5 cellular contexts compared by ENCODE assay signal in the genomic region with DNA sequence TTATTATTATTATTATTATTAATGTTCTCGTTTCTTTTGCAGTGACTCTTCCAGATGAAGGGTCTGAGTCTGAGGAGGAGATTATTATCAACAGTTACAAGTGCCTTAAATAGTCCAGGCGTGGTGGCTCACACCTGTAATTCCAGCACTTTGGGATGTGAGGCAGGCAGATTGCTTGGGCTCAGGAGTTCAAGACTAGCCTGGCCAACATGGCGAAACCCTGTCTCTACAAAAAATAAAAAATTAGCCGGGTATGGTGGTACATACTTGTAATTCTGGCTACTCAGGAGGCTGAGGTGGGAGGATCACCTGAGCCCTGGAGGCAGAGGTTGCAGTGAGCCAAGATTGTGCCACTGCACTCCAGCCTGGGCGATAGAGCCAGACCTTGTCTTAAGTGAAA.
DNase-seq lines count a peak whose midpoint lies in the region; ATAC-seq, FAIRE-seq and TF ChIP-seq lines count a peak whose summit lies in the region.
"Not testable (repeated sequence)": the region's sequence is repeated elsewhere in the genome, so short reads cannot be mapped to it uniquely, and the experiment has no call there.

No MANE protein-coding gene starts in this region.

- H4K8ac ChIP-seq in trophoblast cell (ENCODE audit: low read depth, low read length), result not testable (repeated sequence)

- not testable (repeated sequence) for H3K23ac ChIP-seq in trophoblast cell (ENCODE audit: low read length)

- H2BK5ac ChIP-seq in trophoblast cell (ENCODE audit: low read depth, low read length, poor library complexity), result not testable (repeated sequence)

- BruUV-seq in PC-3 (replicated peaks; lab: Mats Ljungman, UMichigan); MCF 10A (replicated peaks; lab: Mats Ljungman, UMichigan): not testable (repeated sequence)

- H2BK120ac ChIP-seq in trophoblast cell (ENCODE audit: insufficient read depth, low read length, poor library complexity), result not testable (repeated sequence)

- intact Hi-C loops in PC-3 (cut with micrococcal nuclease), result loop anchor here (10.0 kb wide), 1 partner anchor 200 kb away; no protein-coding TSS in a partner anchor
- intact Hi-C loops in MCF 10A (cut with micrococcal nuclease), result loop anchor here (5.0 kb wide), 2 partner anchors 132 to 292 kb away; no protein-coding TSS in a partner anchor
- intact Hi-C loops in kidney (cut with DNase I), result not testable (repeated sequence)

- peaks cover 44% of the 10 kb centered on the region for H3K4me1 ChIP-seq in PC-3 (ENCODE audit: insufficient read depth, low read length)
- not testable (repeated sequence) for H3K4me1 ChIP-seq in hepatocyte (ENCODE audit: insufficient read depth); kidney (ENCODE audit: control insufficient read depth in 1 of 2, insufficient read depth in 1 of 2, low read depth in 1 of 2, low read length in 2 of 2); trophoblast cell (ENCODE audit: control insufficient read depth in 1 of 2, insufficient read depth in 2 of 2, low read length in 2 of 2)

- H3K14ac ChIP-seq in trophoblast cell (ENCODE audit: low read length), result not testable (repeated sequence)

- H3K4ac ChIP-seq in trophoblast cell (ENCODE audit: low read depth, low read length), result peak overlapping the region; percentile 13

- not testable (repeated sequence) for ATAC-seq in PC-3

- H2AFZ ChIP-seq in PC-3 (ENCODE audit: low read length); hepatocyte; trophoblast cell (ENCODE audit: insufficient read depth, low read length, poor library complexity): not testable (repeated sequence)

- not testable (repeated sequence) for DNase-seq in PC-3; MCF 10A (ENCODE audit: unreplicated experiment); hepatocyte (ENCODE audit: low spot score)
- DNase-seq in kidney (peak; percentile 10), trophoblast cell (peak; percentile 84 to 92)

- H3K36me3 Mint-ChIP-seq in MCF 10A (ENCODE audit: insufficient read depth, unreplicated experiment), result not testable (repeated sequence)

- not testable (repeated sequence) for H3F3A ChIP-seq in PC-3 (ENCODE audit: low read length, unreplicated experiment)

- H3K4me2 ChIP-seq in PC-3 (ENCODE audit: low read length); hepatocyte; trophoblast cell (ENCODE audit: low read length): not testable (repeated sequence)

- 98% methylated on average over 5 of the region's 5 CpGs for WGBS in hepatocyte (ENCODE audit: low lambda C conversion rate, missing lambda C conversion rate)
- no CpG with 5 or more reads among the region's 5 CpGs for WGBS in trophoblast cell (ENCODE audit: extremely low coverage, insufficient coverage, insufficient read length)

- H2BK12ac ChIP-seq in trophoblast cell (ENCODE audit: low read length), result not testable (repeated sequence)

- H3K27me3 ChIP-seq in PC-3 (ENCODE audit: low read length); hepatocyte; trophoblast cell (ENCODE audit: insufficient read depth, low read length): not testable (repeated sequence)

- POLR2A ChIA-PET in PC-3 (lab: Charles Lee; ENCODE audit: unreplicated experiment); MCF 10A (lab: Yijun Ruan, JAX): not testable (repeated sequence)

- not testable (repeated sequence) for TF ChIP-seq CTCF in PC-3 (conservative IDR thresholded peaks at IDR 0.05; ENCODE audit: low read depth, low read length); MCF 10A (IDR thresholded peaks at IDR 0.05; ENCODE audit: unreplicated experiment); hepatocyte (IDR thresholded peaks at IDR 0.05; ENCODE audit: poor library complexity); kidney (IDR thresholded peaks at IDR 0.05; ENCODE audit: borderline replicate concordance, extremely low read depth, insufficient read depth)

- H3K4me3 Mint-ChIP-seq in MCF 10A (ENCODE audit: unreplicated experiment), result not testable (repeated sequence)

- H3K9ac ChIP-seq in PC-3 (ENCODE audit: low read length); kidney (ENCODE audit: low read length in 2 of 2); trophoblast cell (ENCODE audit: low read length): not testable (repeated sequence)

- H3K36me3 ChIP-seq in PC-3 (ENCODE audit: low read depth, low read length); hepatocyte (replicated peaks; ENCODE audit: insufficient read depth, low read depth); kidney (ENCODE audit: control insufficient read depth in 1 of 2, insufficient read depth in 2 of 2, low read length in 2 of 2); trophoblast cell (ENCODE audit: control insufficient read depth in 1 of 2, insufficient read depth in 2 of 2, low read length in 2 of 2): not testable (repeated sequence)

- CTCF ChIA-PET in PC-3 (lab: Charles Lee); MCF 10A (lab: Yijun Ruan, JAX): not testable (repeated sequence)

- not testable (repeated sequence) for FAIRE-seq in kidney (lab: Jason Lieb, UNC)

- not testable (repeated sequence) for H2AK5ac ChIP-seq in trophoblast cell (ENCODE audit: low read length)

- H3K9me2 ChIP-seq in PC-3 (replicated peaks; ENCODE audit: low read length); hepatocyte (replicated peaks; ENCODE audit: insufficient read depth): not testable (repeated sequence)

- H3K27ac ChIP-seq in PC-3 (ENCODE audit: low read length), result peak overlapping the region; percentile 62; the same call in 1 of the 2 replicates
- H3K27ac ChIP-seq in hepatocyte, result peak overlapping the region; percentile 76
- H3K27ac ChIP-seq in kidney (ENCODE audit: low read depth in 2 of 2, low read length in 2 of 2), result not testable (repeated sequence)
- H3K27ac ChIP-seq in trophoblast cell (ENCODE audit: low read depth, low read length), result peak overlapping the region; percentile 22

- H3K79me2 ChIP-seq in PC-3 (ENCODE audit: low read length) (peaks cover 37% of the 10 kb centered on the region), hepatocyte (peaks cover 94% of the 10 kb centered on the region)
- not testable (repeated sequence) for H3K79me2 ChIP-seq in trophoblast cell (ENCODE audit: control insufficient read depth, insufficient read depth, low read length, poor library complexity)

- H3K27ac Mint-ChIP-seq in MCF 10A (ENCODE audit: low read depth, unreplicated experiment), result peak overlapping the region; percentile 74

- peaks cover 28% of the 10 kb centered on the region for H3K4me1 Mint-ChIP-seq in MCF 10A (ENCODE audit: insufficient read depth, unreplicated experiment)

- not testable (repeated sequence) for H3K4me3 ChIP-seq in PC-3 (ENCODE audit: low read length); hepatocyte; kidney (ENCODE audit: low read length in 2 of 2); trophoblast cell (ENCODE audit: low read depth, low read length)

- not testable (repeated sequence) for H3K79me1 ChIP-seq in trophoblast cell (ENCODE audit: low read length)

- H3K9me3 Mint-ChIP-seq in MCF 10A (ENCODE audit: unreplicated experiment), result not testable (repeated sequence)

- not testable (repeated sequence) for H4K12ac ChIP-seq in trophoblast cell (ENCODE audit: low read depth, low read length)

- not testable (repeated sequence) for H4K20me1 ChIP-seq in PC-3 (ENCODE audit: low read length)
- peaks cover 35% of the 10 kb centered on the region for H4K20me1 ChIP-seq in hepatocyte (ENCODE audit: insufficient read depth, poor library complexity, severe bottlenecking)

- H3K9me3 ChIP-seq in PC-3 (ENCODE audit: low read length); hepatocyte (ENCODE audit: low read depth); kidney (ENCODE audit: control insufficient read depth in 1 of 2, low read length in 2 of 2); trophoblast cell (ENCODE audit: insufficient read depth, low read depth, low read length): not testable (repeated sequence)

- peak overlapping the region; percentile 25 for H4K91ac ChIP-seq in trophoblast cell (ENCODE audit: low read depth, low read length)

- not testable (repeated sequence) for H3K27me3 Mint-ChIP-seq in MCF 10A (ENCODE audit: insufficient read depth, unreplicated experiment)

- H3K18ac ChIP-seq in trophoblast cell (ENCODE audit: low read length), result not testable (repeated sequence)
